ENCODE assay signal across 17 cellular contexts in the genomic region with DNA sequence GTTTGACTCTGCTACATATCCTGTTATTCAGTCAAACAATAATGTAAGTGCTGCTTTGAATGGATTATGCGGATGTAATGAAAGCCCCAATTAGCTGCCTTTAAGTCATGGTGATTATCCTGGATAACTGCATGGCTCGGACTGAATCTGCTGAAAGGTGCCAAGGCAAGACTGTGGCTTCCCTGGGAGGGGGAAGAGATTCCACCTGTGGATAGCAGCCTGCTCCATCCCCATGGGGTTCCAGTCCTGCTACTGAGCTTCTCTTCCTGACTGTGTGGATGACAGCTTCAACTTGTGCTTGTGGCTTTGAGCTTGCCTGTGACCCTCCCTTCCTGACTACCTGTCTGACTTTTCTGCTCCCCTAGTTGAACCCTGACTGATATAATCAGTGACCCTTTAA.
"Had no signal": no experiment of that assay in that cellular context is flagged by ENCODE, and none has a peak within 500 bp of the region (broad histone marks: within the 10 kb centered on the region; RNA-seq: fewer than 3 reads in every experiment).

No MANE protein-coding gene starts in this region.

- DNase-seq: effector CD4-positive, alpha-beta T cell; heart left ventricle; hippocampal formation; islet precursor cell; left lung; lower lobe of right lung; mesenchymal stem cell; naive B cell; psoas muscle; right lobe of liver; stimulated activated CD4-positive, alpha-beta T cell treated with anti-CD3 and anti-CD28 coated beads, Interleukin-4, amount 100 ng/mL, for 24 hours; tibial artery; upper lobe of right lung had no signal

- H3K4me3 ChIP-seq: coronary artery, heart left ventricle, left lung, lower lobe of right lung, psoas muscle, right lobe of liver, tibial artery, upper lobe of right lung had no signal

- H3K4me1 ChIP-seq: heart left ventricle, left lung, lower lobe of right lung, psoas muscle, right lobe of liver, tibial artery, upper lobe of right lung had no signal

- ATAC-seq: heart left ventricle; left lung; lower lobe of right lung; psoas muscle; right lobe of liver; stimulated activated memory B cell treated with anti-CD40 and anti-IgM and Interleukin-4, amounts not matched to agents 10 μg/mL and 1 μg/mL and 100 μg/mL, for 72 hours; upper lobe of right lung had no signal

- H3K36me3 ChIP-seq: heart left ventricle, left lung, lower lobe of right lung, neutrophil, right lobe of liver, tibial artery, upper lobe of right lung had no signal

- H3K9me3 ChIP-seq: heart left ventricle, left lung, lower lobe of right lung, neutrophil, psoas muscle, right lobe of liver, tibial artery, upper lobe of right lung had no signal

- FAIRE-seq: frontal cortex had no signal

- H3K27ac ChIP-seq: coronary artery, heart left ventricle, left lung, lower lobe of right lung, neutrophil, psoas muscle, right lobe of liver, tibial artery, upper lobe of right lung had no signal

- H3K27me3 ChIP-seq: heart left ventricle, left lung, neutrophil, right lobe of liver, tibial artery, upper lobe of right lung had no signal
